In the genomic region with DNA sequence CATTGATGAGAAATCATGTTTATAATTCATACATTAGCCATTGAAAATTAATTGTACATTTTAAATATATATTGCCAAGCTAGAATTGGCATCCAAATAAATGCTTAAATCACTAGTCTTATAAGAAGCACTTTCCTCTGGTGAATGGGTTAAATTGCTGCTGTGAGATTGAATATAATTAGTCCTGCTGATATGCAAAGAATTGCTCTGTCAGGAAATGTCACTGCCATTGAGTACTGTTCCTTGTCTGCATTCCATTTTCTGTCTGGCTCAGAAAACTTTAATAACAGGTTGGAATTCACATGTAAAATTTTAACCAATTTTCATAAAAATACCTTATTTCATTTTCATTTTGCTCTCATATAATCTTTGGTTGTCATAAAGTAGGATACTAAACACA, we compare ENCODE assay signal across 26 cellular contexts.
"Had no signal": no experiment of that assay in that cellular context is flagged by ENCODE, and none has a peak within 500 bp of the region (broad histone marks: within the 10 kb centered on the region; RNA-seq: fewer than 3 reads in every experiment).

No MANE protein-coding gene starts in this region.

- H3K4me2 ChIP-seq: neural progenitor cell had no signal

- DNase-seq: nephron progenitor cell; occipital lobe; ovary; posterior cingulate gyrus; psoas muscle; right cardiac atrium; right lobe of liver; sigmoid colon; small intestine; stimulated activated CD4-positive, alpha-beta T cell treated with anti-CD3 and anti-CD28 coated beads, Interleukin-15, amount 100 ng/mL, for 24 hours; stimulated activated CD4-positive, alpha-beta T cell treated with anti-CD3 and anti-CD28 coated beads, Interleukin-2, amount 100 ng/mL, for 24 hours; stimulated activated CD4-positive, alpha-beta T cell treated with anti-CD3 and anti-CD28 coated beads, Interleukin-2, amount 100 ng/mL, for 48 hours; stimulated activated CD4-positive, alpha-beta T cell treated with anti-CD3 and anti-CD28 coated beads, Interleukin-4, amount 100 ng/mL, for 24 hours; stimulated activated naive B cell treated with anti-CD40 and anti-IgM and Interleukin-4, amounts not matched to agents 10 μg/mL and 1 μg/mL and 100 μg/mL, for 72 hours; stimulated activated naive CD4-positive, alpha-beta T cell treated with Interleukin-2 at 50 U/mL for 16 hours; stomach; thyroid gland; trophoblast cell; upper lobe of left lung had no signal

- H3K4me3 ChIP-seq: neural progenitor cell, ovary, psoas muscle, right lobe of liver, sigmoid colon, stomach, thoracic aorta, thyroid gland, tibial nerve, upper lobe of left lung, vagina had no signal

- H3K9ac ChIP-seq: neural progenitor cell, parathyroid adenoma had no signal

- ATAC-seq: natural killer cell treated with Interleukin-12 subunit alpha and Interleukin-12 subunit beta and Interleukin-15 and Interleukin-18, amount 100 ng/mL, for 72 hours; psoas muscle; right cardiac atrium; right lobe of liver; stimulated activated effector memory CD8-positive, alpha-beta T cell treated with anti-CD3 and anti-CD28 coated beads, Interleukin-12 subunit alpha, Interleukin-12 subunit beta, amount 100 ng/mL, for 72 hours; stimulated activated naive B cell treated with anti-CD40 and anti-IgM and Interleukin-4, amounts not matched to agents 10 μg/mL and 1 μg/mL and 100 μg/mL, for 72 hours had no signal

- H2AFZ ChIP-seq: neural progenitor cell, parathyroid adenoma had no signal

- H3K27me3 ChIP-seq: neural progenitor cell, ovary, right lobe of liver, sigmoid colon, stomach, thyroid gland, tibial nerve, upper lobe of left lung, vagina had no signal

- H3K4me1 ChIP-seq: neural progenitor cell, parathyroid adenoma, psoas muscle, right lobe of liver, sigmoid colon, stomach, tibial nerve, vagina had no signal

- H3K79me2 ChIP-seq: parathyroid adenoma had no signal

- H3K36me3 ChIP-seq: neural progenitor cell, ovary, right lobe of liver, sigmoid colon, stomach, thoracic aorta, thyroid gland, tibial nerve, upper lobe of left lung, vagina had no signal

- H3K9me3 ChIP-seq: ovary, psoas muscle, right lobe of liver, sigmoid colon, stomach, thoracic aorta, thyroid gland, tibial nerve, upper lobe of left lung, vagina had no signal

- H3K27ac ChIP-seq: neural progenitor cell, ovary, parathyroid adenoma, psoas muscle, right lobe of liver, sigmoid colon, stomach, thoracic aorta, tibial nerve, upper lobe of left lung, vagina had no signal
